In the genomic region with DNA sequence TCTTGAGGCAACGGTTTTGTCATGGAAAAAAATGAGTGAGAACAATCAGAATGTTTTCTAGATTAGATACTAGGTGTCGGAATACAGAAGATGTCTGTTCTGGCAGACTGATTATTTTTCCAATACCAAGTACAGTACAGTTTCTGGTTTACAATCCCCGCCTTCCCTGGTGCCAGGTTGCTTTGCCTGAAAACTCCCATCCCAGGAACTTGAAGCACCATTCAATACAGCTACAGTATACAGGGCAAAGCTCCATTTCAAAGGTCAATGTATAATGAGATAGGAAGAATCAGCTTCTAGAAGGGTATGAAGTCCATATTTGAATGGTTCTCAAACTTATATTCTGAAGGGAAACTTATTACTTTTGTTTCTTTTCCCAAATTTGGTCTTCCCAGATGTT, we compare ENCODE assay signal across 1 cellular context.
TF ChIP-seq lines count a peak whose summit lies in the region.

No MANE protein-coding gene starts in this region.

TF ChIP-seq in IMR-90, 13 proteins besides CTCF, POLR2A, EP300 and RAD21:
- TF ChIP-seq, protein P1, sequence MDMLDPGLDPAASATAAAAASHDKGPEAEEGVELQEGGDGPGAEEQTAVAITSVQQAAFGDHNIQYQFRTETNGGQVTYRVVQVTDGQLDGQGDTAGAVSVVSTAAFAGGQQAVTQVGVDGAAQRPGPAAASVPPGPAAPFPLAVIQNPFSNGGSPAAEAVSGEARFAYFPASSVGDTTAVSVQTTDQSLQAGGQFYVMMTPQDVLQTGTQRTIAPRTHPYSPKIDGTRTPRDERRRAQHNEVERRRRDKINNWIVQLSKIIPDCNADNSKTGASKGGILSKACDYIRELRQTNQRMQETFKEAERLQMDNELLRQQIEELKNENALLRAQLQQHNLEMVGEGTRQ (IDR thresholded peaks at IDR 0.05; ENCODE audit: low read depth, low read length): no peak
- TF ChIP-seq NFE2L2 (IDR thresholded peaks at IDR 0.05; ENCODE audit: low read depth, low read length): no peak
- no peak for TF ChIP-seq SMC3 (IDR thresholded peaks at IDR 0.05; ENCODE audit: low read depth, low read length)
- no peak for TF ChIP-seq RFX5 (IDR thresholded peaks at IDR 0.05; ENCODE audit: low read depth, low read length)
- TF ChIP-seq MAZ (IDR thresholded peaks at IDR 0.05; ENCODE audit: borderline replicate concordance, low read depth, low read length): no peak
- TF ChIP-seq BHLHE40 (IDR thresholded peaks at IDR 0.05; ENCODE audit: low read depth, low read length): no peak
